ENCODE assay signal across 8 cellular contexts in genomic region chr15:73993211-73993994, GRCh38. TPM values are rescaled to one million over a fixed set of nuclear protein-coding genes. Genes with fewer than 3 reads are reported as not detected.
DNase-seq lines count a peak whose midpoint lies in the region; ATAC-seq and TF ChIP-seq lines count a peak whose summit lies in the region.

No MANE protein-coding gene starts in this region.

- H3K27ac ChIP-seq in DND-41 (ENCODE audit: low read length) (peak overlapping the region; percentile 89), Panc1 (ENCODE audit: low read length) (peak overlapping the region; percentile 81), esophagus squamous epithelium (peak overlapping the region in 3 of 4 donors; percentile 97 to 99 (median 99)), sigmoid colon (peak overlapping the region; percentile 92 to 95 (median 94)), WERI-Rb-1 (no peak overlapping the region)

- POLR2A ChIA-PET in Panc1 (lab: Charles Lee): interaction anchor here (0.5 to 0.9 kb wide), 2 partner anchors 16 to 20 kb away, joined by 9 read pairs; no protein-coding TSS in a partner anchor

- ATAC-seq in DND-41 (ENCODE audit: insufficient read depth, low read depth): no peak
- no peak for ATAC-seq in Panc1
- ATAC-seq in GM18861 (IDR thresholded peaks at IDR 0.05; ENCODE audit: unreplicated experiment): no peak
- ATAC-seq in GM19463 (IDR thresholded peaks at IDR 0.05; ENCODE audit: unreplicated experiment): no peak

- WGBS in esophagus squamous epithelium, 2 donors: 93 to 94% methylated on average over 6 to 10 of the region's 10 CpGs
- 93 to 94% methylated on average over 10 of the region's 10 CpGs for WGBS in sigmoid colon, 2 donors

- intact Hi-C loops in Panc1 (cut with micrococcal nuclease; ENCODE audit: unreplicated experiment) (no loop called here), esophagus squamous epithelium (cut with DNase I) (no loop called here), sigmoid colon (cut with DNase I) (loop anchor here (5.0 to 10.0 kb wide), 3 partner anchors 54 to 1519 kb away; partner anchors contain the start of genes ARIH1 and SIN3A)

- TF ChIP-seq POLR2A in esophagus squamous epithelium (IDR thresholded peaks at IDR 0.05): no peak
- no peak for TF ChIP-seq POLR2A in sigmoid colon (IDR thresholded peaks at IDR 0.05)

- TF ChIP-seq CTCF in DND-41 (IDR thresholded peaks at IDR 0.05; ENCODE audit: borderline replicate concordance, extremely low read depth, low read length, poor library complexity, severe bottlenecking) (no peak), Panc1 (IDR thresholded peaks at IDR 0.05) (no peak), esophagus squamous epithelium (IDR thresholded peaks at IDR 0.05) (no peak), sigmoid colon (IDR thresholded peaks at IDR 0.05) (no peak), WERI-Rb-1 (IDR thresholded peaks at IDR 0.05; ENCODE audit: low read depth, low read length) (no peak)

- no peak for TF ChIP-seq EP300 in sigmoid colon (IDR thresholded peaks at IDR 0.05)

- H3K4me3 ChIP-seq in DND-41 (ENCODE audit: low read depth in 1 of 2, low read length in 2 of 2) (peak overlapping the region; percentile 90 to 99; a peak in 3 of 4 replicates), Panc1 (ENCODE audit: low read depth in 2 of 2, low read length in 2 of 2) (peak overlapping the region; percentile 82 to 89; a peak in 3 of 4 replicates), esophagus squamous epithelium (peak overlapping the region in 2 of 4 donors; percentile 70 to 95), sigmoid colon (peak overlapping the region in 3 of 4 donors; percentile 70 to 85 (median 85)), WERI-Rb-1 (ENCODE audit: low read depth, low read length) (no peak overlapping the region)

- no peaks in the 10 kb centered on the region for H4K20me1 ChIP-seq in DND-41 (ENCODE audit: insufficient read depth, low read length)

- no TSS peak for BruUV-seq in Panc1 (replicated peaks; lab: Mats Ljungman, UMichigan)

- H3K36me3 ChIP-seq in DND-41 (ENCODE audit: insufficient read depth, low read length) (peaks cover 11% of the 10 kb centered on the region), Panc1 (ENCODE audit: control insufficient read depth, insufficient read depth, low read length) (no peaks in the 10 kb centered on the region), esophagus squamous epithelium (peaks cover 0 to 8% (median 0%) of the 10 kb centered on the region in 3 donors), sigmoid colon (peaks cover 0 to 13% (median 6%) of the 10 kb centered on the region in 4 donors), WERI-Rb-1 (peaks cover 4% of the 10 kb centered on the region)

- CTCF ChIA-PET in Panc1 (lab: Charles Lee): interaction anchor here (0.7 to 2.2 kb wide), 3 partner anchors 10 to 55 kb away, joined by 3 to 16 read pairs (median 4); no protein-coding TSS in a partner anchor

- DNase-seq in DND-41 (no peak), Panc1 (ENCODE audit: low read depth, low spot score) (no peak), esophagus squamous epithelium (lab: John Stamatoyannopoulos, UW) (no peak), sigmoid colon (peak; percentile 61), WERI-Rb-1 (no peak), C1 segment of cervical spinal cord (lab: John Stamatoyannopoulos, UW) (no peak)

- H3K4me1 ChIP-seq in DND-41 (ENCODE audit: insufficient read depth, low read length): peaks cover 72% of the 10 kb centered on the region
- H3K4me1 ChIP-seq in Panc1 (ENCODE audit: control insufficient read depth, insufficient read depth, low read length): peaks cover 38% of the 10 kb centered on the region
- peaks cover 63 to 90% (median 68%) of the 10 kb centered on the region in 3 donors for H3K4me1 ChIP-seq in esophagus squamous epithelium
- H3K4me1 ChIP-seq in sigmoid colon: peaks cover 0 to 87% (median 74%) of the 10 kb centered on the region in 4 donors

- in situ Hi-C loops in Panc1 (cut with HindIII; ENCODE audit: low pct_unique_long_range_greater_than_20kb, low sequenced_read_pairs): no loop called here

- no peaks in the 10 kb centered on the region for H3K9me3 ChIP-seq in DND-41 (ENCODE audit: insufficient read depth, low read length, severe bottlenecking)
- no peaks in the 10 kb centered on the region for H3K9me3 ChIP-seq in Panc1 (ENCODE audit: control insufficient read depth, insufficient read depth, low read depth, low read length)
- H3K9me3 ChIP-seq in esophagus squamous epithelium: no peaks in the 10 kb centered on the region
- H3K9me3 ChIP-seq in sigmoid colon: no peaks in the 10 kb centered on the region
- H3K9me3 ChIP-seq in WERI-Rb-1 (ENCODE audit: severe bottlenecking): no peaks in the 10 kb centered on the region

- peaks cover 55% of the 10 kb centered on the region for H3K79me2 ChIP-seq in DND-41 (ENCODE audit: insufficient read depth, low read length)

- H3K4me2 ChIP-seq in DND-41 (ENCODE audit: insufficient read depth, low read length): peak overlapping the region; percentile 98

- no peaks in the 10 kb centered on the region for H3K27me3 ChIP-seq in DND-41 (ENCODE audit: insufficient read depth, low read length, poor library complexity)
- H3K27me3 ChIP-seq in Panc1 (ENCODE audit: control insufficient read depth, insufficient read depth, low read length): no peaks in the 10 kb centered on the region
- H3K27me3 ChIP-seq in esophagus squamous epithelium: no peaks in the 10 kb centered on the region
- no peaks in the 10 kb centered on the region for H3K27me3 ChIP-seq in sigmoid colon
- H3K27me3 ChIP-seq in WERI-Rb-1 (ENCODE audit: insufficient read depth, low read depth, severe bottlenecking): no peaks in the 10 kb centered on the region

- H3K9ac ChIP-seq in DND-41 (ENCODE audit: low read depth, low read length): peak overlapping the region; percentile 83

- H2AFZ ChIP-seq in DND-41 (ENCODE audit: low read depth, low read length): peak overlapping the region; percentile 97

RNA-seq across cellular contexts. Expression of gene PML, which starts 1.1 kb away (rescaled TPM):
- total RNA-seq in Panc1 (2021; ENCODE audit: unreplicated experiment) (52.2 TPM), esophagus squamous epithelium (10 to 100 TPM; 34.0 to 52.3 (median 44.5) TPM), sigmoid colon (100 to 1,000 TPM in 1 of 4 donors, 10 to 100 TPM in 3; 43.3 to 129 (median 60.0) TPM)
- 52.7 TPM for polyA plus RNA-seq in Panc1 (2012; ENCODE audit: insufficient read length)
- 10 to 100 TPM in 1 of 3 donors, 1 to 10 TPM in 2; 9.6 to 36.4 (median 9.7) TPM for polyA plus RNA-seq in sigmoid colon

RNA-seq across cellular contexts. Expression of gene STOML1, which starts 1.3 kb away (rescaled TPM):
- total RNA-seq in Panc1 (2021; ENCODE audit: unreplicated experiment) (6.9 TPM), esophagus squamous epithelium (10 to 100 TPM in 2 of 4 donors, 1 to 10 TPM in 2; 8.3 to 14.8 (median 11.1) TPM), sigmoid colon (10 to 100 TPM in 3 of 4 donors, 1 to 10 TPM in 1; 10.0 to 17.8 (median 13.8) TPM)
- polyA plus RNA-seq in Panc1 (2012; ENCODE audit: insufficient read length): 8.7 TPM
- 10 to 100 TPM in 1 of 3 donors, 1 to 10 TPM in 2; 3.5 to 18.5 (median 4.2) TPM for polyA plus RNA-seq in sigmoid colon
